8 cellular contexts compared by ENCODE assay signal in the genomic region with DNA sequence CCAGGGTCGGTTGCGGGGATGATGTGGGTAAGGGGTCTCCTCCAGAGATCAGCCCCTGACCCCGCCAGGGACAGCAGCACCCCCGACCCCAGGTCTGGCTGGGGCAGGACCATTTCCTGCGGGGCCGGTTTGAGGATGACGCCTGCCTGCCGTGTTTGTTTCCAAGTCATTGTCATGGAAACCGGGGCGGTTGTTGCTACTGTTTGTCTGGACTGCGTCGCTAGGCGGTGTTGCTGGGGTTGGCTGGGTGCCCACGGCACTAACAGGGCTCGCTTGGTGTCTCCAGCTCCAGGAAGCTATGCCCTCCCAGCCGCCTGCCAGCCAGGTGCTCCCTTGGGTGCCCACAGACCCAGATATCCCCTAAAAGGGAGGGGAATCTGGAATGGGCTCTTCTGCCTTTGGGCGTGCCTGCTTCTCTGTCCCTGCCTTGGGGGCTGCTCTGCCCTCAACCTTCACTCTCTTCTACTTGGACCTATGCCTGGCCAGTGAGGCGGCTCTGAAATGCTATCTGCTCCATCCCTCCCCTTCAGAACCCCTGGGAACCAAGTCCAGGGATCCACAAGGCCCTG. TPM values are rescaled to one million over a fixed set of nuclear protein-coding genes. Genes with fewer than 3 reads are reported as not detected.
DNase-seq lines count a peak whose midpoint lies in the region; ATAC-seq and TF ChIP-seq lines count a peak whose summit lies in the region.

No MANE protein-coding gene starts in this region.

- TF ChIP-seq POLR2A in GM18951 (IDR thresholded peaks at IDR 0.05; ENCODE audit: extremely low read depth, insufficient read depth, insufficient read length) = peak; percentile 5

- no peaks in the 10 kb centered on the region for H3K27me3 ChIP-seq in lung (ENCODE audit: control insufficient read depth, insufficient read depth)

- CTCF ChIA-PET in activated CD8-positive, alpha-beta T cell treated with anti-CD3 and anti-CD28 coated beads, Interleukin-2, amount 10 ng/mL, durations not matched to agents 7 days and 5 days (lab: Charles Lee) = interaction anchor here (0.6 to 2.9 kb wide), 9 partner anchors 9 to 111 kb away, joined by 3 to 132 read pairs (median 6); partner anchors contain the start of genes TEDC1 and TEX22

- in situ Hi-C loops in ACHN (cut with HindIII; ENCODE audit: low pct_ligation_motif_present, low pct_unique_long_range_greater_than_20kb, low sequenced_read_pairs) = no loop called here
- in situ Hi-C loops in GM18951 (cut with MboI; ENCODE audit: low sequenced_read_pairs, unreplicated experiment) = no loop called here

- peak overlapping the region; percentile 86 to 95 for H3K27ac ChIP-seq in lung (ENCODE audit: low read depth in 1 of 2, low read length in 1 of 2)

- H3K9me3 ChIP-seq in lung (ENCODE audit: control insufficient read depth in 2 of 2, insufficient read depth in 1 of 2, low read length in 1 of 2) = no peaks in the 10 kb centered on the region

- peaks cover 11 to 37% of the 10 kb centered on the region in 2 donors for H3K4me1 ChIP-seq in lung (ENCODE audit: control insufficient read depth in 2 of 2, insufficient read depth in 2 of 2, low read length in 2 of 2)

- POLR2A ChIA-PET in activated CD8-positive, alpha-beta T cell treated with anti-CD3 and anti-CD28 coated beads, Interleukin-2, amount 10 ng/mL, durations not matched to agents 7 days and 5 days (lab: Charles Lee) = interaction anchor here (0.8 to 2.7 kb wide), 5 partner anchors 9 to 181 kb away, joined by 3 to 53 read pairs (median 5); partner anchors contain the start of genes BRF1 and TEDC1

- 2 to 3% methylated on average over 18 of the region's 18 CpGs for WGBS in lung, 2 donors

- peaks cover 0 to 8% of the 10 kb centered on the region in 2 donors for H3K36me3 ChIP-seq in lung (ENCODE audit: control insufficient read depth in 2 of 2, insufficient read depth in 2 of 2, low read length in 2 of 2)

- H3K4me1 Mint-ChIP-seq in activated CD8-positive, alpha-beta T cell treated with anti-CD3 and anti-CD28 coated beads, Interleukin-2, amount 10 ng/mL, durations not matched to agents 7 days and 5 days (ENCODE audit: low read depth) = peaks cover 53% of the 10 kb centered on the region

- peak overlapping the region; percentile 98 for H3K27ac Mint-ChIP-seq in activated CD8-positive, alpha-beta T cell treated with anti-CD3 and anti-CD28 coated beads, Interleukin-2, amount 10 ng/mL, durations not matched to agents 7 days and 5 days

- TF ChIP-seq CTCF in lung (IDR thresholded peaks at IDR 0.05; ENCODE audit: control extremely low read depth, extremely low read depth) = no peak

- H3K9me3 Mint-ChIP-seq in activated CD8-positive, alpha-beta T cell treated with anti-CD3 and anti-CD28 coated beads, Interleukin-2, amount 10 ng/mL, durations not matched to agents 7 days and 5 days (ENCODE audit: insufficient read depth) = no peaks in the 10 kb centered on the region

- DNase-seq in ACHN (peak; percentile 94), NCI-H748 treated with DMSO at 0.1 percent for 48 hours (lab: John Stamatoyannopoulos, UW) (peak; percentile 92), ecto neural progenitor cell (ENCODE audit: low spot score) (peak; percentile 88), lung (ENCODE audit: low spot score) (peak; percentile 94)
- peak; percentile 98 for DNase-seq in activated CD8-positive, alpha-beta T cell treated with anti-CD3 and anti-CD28 coated beads, Interleukin-2, amount 10 ng/mL, durations not matched to agents 7 days and 5 days
- DNase-seq in stimulated activated CD4-positive, alpha-beta T cell treated with anti-CD3 and anti-CD28 coated beads, TNF-alpha, amount 100 ng/mL, for 24 hours (ENCODE audit: low read depth in 3 of 3) = peak; percentile 75 to 89 (median 88)

- peak; percentile 33 for ATAC-seq in HG03575 (IDR thresholded peaks at IDR 0.05; ENCODE audit: extremely low read depth, insufficient number of reproducible peaks, low FRiP score, unreplicated experiment)
- peak; percentile 71 for ATAC-seq in activated CD8-positive, alpha-beta T cell treated with anti-CD3 and anti-CD28 coated beads, Interleukin-2, amount 10 ng/mL, durations not matched to agents 7 days and 5 days
- peak; percentile 46 for ATAC-seq in lung (ENCODE audit: insufficient read depth, low FRiP score)

- H3K4me3 Mint-ChIP-seq in activated CD8-positive, alpha-beta T cell treated with anti-CD3 and anti-CD28 coated beads, Interleukin-2, amount 10 ng/mL, durations not matched to agents 7 days and 5 days = peak overlapping the region; percentile 55

- peaks cover 18% of the 10 kb centered on the region for H3K27me3 Mint-ChIP-seq in activated CD8-positive, alpha-beta T cell treated with anti-CD3 and anti-CD28 coated beads, Interleukin-2, amount 10 ng/mL, durations not matched to agents 7 days and 5 days (ENCODE audit: low read depth)

- H3K36me3 Mint-ChIP-seq in activated CD8-positive, alpha-beta T cell treated with anti-CD3 and anti-CD28 coated beads, Interleukin-2, amount 10 ng/mL, durations not matched to agents 7 days and 5 days (ENCODE audit: low read depth) = peaks cover 3% of the 10 kb centered on the region

- no peak overlapping the region for H3K4me3 ChIP-seq in lung

RNA-seq across cellular contexts. Expression of gene CRIP1, which starts 4.7 kb away (rescaled TPM):
- total RNA-seq in activated CD8-positive, alpha-beta T cell treated with anti-CD3 and anti-CD28 coated beads, Interleukin-2, amount 10 ng/mL, durations not matched to agents 7 days and 5 days = 100 to 1,000 TPM; 587 to 613 TPM
- total RNA-seq in lung = 100 to 1,000 TPM in 1 of 2 donors, 10 to 100 TPM in 1; 72.8 to 422 TPM
- 100 to 1,000 TPM; 181 to 465 TPM for polyA plus RNA-seq in lung

RNA-seq across cellular contexts. Expression of gene CRIP2, which starts 7.3 kb away (rescaled TPM):
- under 1 TPM; 0.21 to 0.31 TPM for total RNA-seq in activated CD8-positive, alpha-beta T cell treated with anti-CD3 and anti-CD28 coated beads, Interleukin-2, amount 10 ng/mL, durations not matched to agents 7 days and 5 days
- total RNA-seq in lung = 100 to 1,000 TPM; 135 to 267 TPM
- 100 to 1,000 TPM; 194 to 216 TPM for polyA plus RNA-seq in lung

RNA-seq across cellular contexts. Expression of gene TEDC1, which starts 9.1 kb away (rescaled TPM):
- 10 to 100 TPM; 56.5 to 61.8 TPM for total RNA-seq in activated CD8-positive, alpha-beta T cell treated with anti-CD3 and anti-CD28 coated beads, Interleukin-2, amount 10 ng/mL, durations not matched to agents 7 days and 5 days
- total RNA-seq in lung = 10 to 100 TPM in 1 of 2 donors, 1 to 10 TPM in 1; 5.8 to 20.8 TPM
- polyA plus RNA-seq in lung = 10 to 100 TPM; 12.8 to 16.0 TPM

RNA-seq across cellular contexts. Expression of gene TMEM121, which starts 44.4 kb away (rescaled TPM):
- total RNA-seq in activated CD8-positive, alpha-beta T cell treated with anti-CD3 and anti-CD28 coated beads, Interleukin-2, amount 10 ng/mL, durations not matched to agents 7 days and 5 days = 1 to 10 TPM; 8.6 to 9.2 TPM
- 1 to 10 TPM; 3.0 to 5.4 TPM for total RNA-seq in lung
- polyA plus RNA-seq in lung = 1 to 10 TPM; 1.1 to 2.6 TPM

Comparison
In these comparisons a context has a peak if more than half of its experiments do, and no peak if none do; other contexts are left out.
1. RNA of gene CRIP2, which starts 7.3 kb away (total RNA-seq): 135 to 267 TPM in lung; 0.21 to 0.31 TPM in activated CD8-positive, alpha-beta T cell treated with anti-CD3 and anti-CD28 coated beads, Interleukin-2, amount 10 ng/mL, durations not matched to agents 7 days and 5 days; every median in the first group is over 100 times any median in the second.
2. Peak in every context shown above with its lines, with median percentiles within 50 percentile points of each other: DNase-seq and ATAC-seq.